ENCODE assay signal across 8 cellular contexts in the genomic region with DNA sequence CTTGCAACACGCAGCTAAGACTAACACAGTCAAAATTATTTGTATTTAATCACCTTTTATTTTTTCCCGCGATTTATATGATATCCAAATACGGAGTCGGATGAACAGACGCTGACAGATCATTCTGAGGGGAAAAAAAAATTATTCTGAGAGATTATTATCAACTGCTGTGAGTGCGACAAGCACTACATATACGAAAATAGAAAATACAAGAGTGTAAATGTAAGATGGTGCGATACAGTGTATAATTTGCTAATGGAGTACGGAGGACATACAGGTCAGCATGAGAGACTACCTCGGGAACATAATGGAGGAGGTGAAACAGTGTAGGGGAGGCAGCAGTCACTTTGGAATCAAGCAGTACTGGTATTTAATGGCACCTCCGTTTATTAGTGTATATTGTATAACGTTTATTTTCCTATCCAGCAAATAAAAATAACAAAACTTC. TPM values are rescaled to one million over a fixed set of nuclear protein-coding genes. Genes with fewer than 3 reads are reported as not detected.
A peak's percentile ranks its signal among the peaks of the same experiment; 100 is the strongest.
DNase-seq lines count a peak whose midpoint lies in the region; ATAC-seq and TF ChIP-seq lines count a peak whose summit lies in the region.

No MANE protein-coding gene starts in this region.

- no peak for ATAC-seq in HG03159 (IDR thresholded peaks at IDR 0.05; ENCODE audit: unreplicated experiment)

- peak overlapping the region; percentile 34 for H3K27ac Mint-ChIP-seq in nephron progenitor cell

- H3K36me3 ChIP-seq in effector memory CD4-positive, alpha-beta T cell (ENCODE audit: control insufficient read depth, insufficient read depth, low read length) = no peaks in the 10 kb centered on the region

- peak overlapping the region; percentile 88 for H3K4me3 Mint-ChIP-seq in nephron progenitor cell

- H3K9me3 ChIP-seq in effector memory CD4-positive, alpha-beta T cell (ENCODE audit: control insufficient read depth, low read length) = no peaks in the 10 kb centered on the region

- peak overlapping the region; percentile 69 for H3K27ac ChIP-seq in effector memory CD4-positive, alpha-beta T cell (ENCODE audit: insufficient read depth, low read length, poor library complexity, severe bottlenecking)

- in situ Hi-C loops in G401 (cut with HindIII; ENCODE audit: low sequenced_read_pairs) = no loop called here

- no peaks in the 10 kb centered on the region for H3K27me3 ChIP-seq in effector memory CD4-positive, alpha-beta T cell (replicated peaks; ENCODE audit: control insufficient read depth, insufficient read depth, low read length, poor library complexity, severe bottlenecking)

- DNase-seq in G401 (ENCODE audit: low spot score) (peak; percentile 48), NCI-H748 treated with DMSO at 0.1 percent for 48 hours (lab: John Stamatoyannopoulos, UW) (peak; percentile 16), nephron progenitor cell (no peak), NCI-H187 treated with DMSO at 0.1 percent for 48 hours (lab: John Stamatoyannopoulos, UW) (no peak), iPS-NIHi11 (ENCODE audit: low spot score) (no peak), LoVo (ENCODE audit: low spot score) (no peak)
- no peak for DNase-seq in effector memory CD4-positive, alpha-beta T cell

- TF ChIP-seq CTCF in nephron progenitor cell (IDR thresholded peaks at IDR 0.05) = no peak

- H3K4me1 Mint-ChIP-seq in nephron progenitor cell = peaks cover 40% of the 10 kb centered on the region

- peaks cover 7% of the 10 kb centered on the region for H3K9me3 Mint-ChIP-seq in nephron progenitor cell

- peak overlapping the region; percentile 76 for H3K4me3 ChIP-seq in effector memory CD4-positive, alpha-beta T cell (ENCODE audit: insufficient read depth, low read depth, low read length, poor library complexity, severe bottlenecking)

- H3K36me3 Mint-ChIP-seq in nephron progenitor cell (ENCODE audit: low read depth) = no peaks in the 10 kb centered on the region

- H3K4me1 ChIP-seq in effector memory CD4-positive, alpha-beta T cell (ENCODE audit: control insufficient read depth, insufficient read depth, low read length, poor library complexity, severe bottlenecking) = peaks cover 17% of the 10 kb centered on the region

- no peaks in the 10 kb centered on the region for H3K27me3 Mint-ChIP-seq in nephron progenitor cell (ENCODE audit: low read depth, poor library complexity)

RNA-seq across cellular contexts. Expression of a gene that starts 2.8 kb away (rescaled TPM):
- 22.3 and 30.0 TPM in 2 replicates for total RNA-seq in G401 (2014; rRNA removed; shearing (Covaris generic))

RNA-seq across cellular contexts. Expression of a gene that starts 21.5 kb away (rescaled TPM):
- 166 and 173 TPM in 2 replicates for total RNA-seq in G401 (2014; rRNA removed; shearing (Covaris generic))

Comparison
In these comparisons a context has a peak if more than half of its experiments do, and no peak if none do; other contexts are left out.
1. DNase-seq: peak in G401 (single experiment) and NCI-H748 treated with DMSO at 0.1 percent for 48 hours (single experiment); none in effector memory CD4-positive, alpha-beta T cell (0 of 3), nephron progenitor cell (single experiment), NCI-H187 treated with DMSO at 0.1 percent for 48 hours (single experiment), iPS-NIHi11 (single experiment) and LoVo (single experiment).